1 cellular context compared by ENCODE assay signal in genomic region chr2:190179754-190180312, GRCh38.
A peak's percentile ranks its signal among the peaks of the same experiment; 100 is the strongest.
TF ChIP-seq lines count a peak whose summit lies in the region.

No MANE protein-coding gene starts in this region.

TF ChIP-seq in HepG2, 621 proteins besides CTCF, POLR2A, EP300 and RAD21 (continued from another document and continues in another):
- 0 out of 2 replicates have a peak, but pooled peaks have one; percentile 19 for TF ChIP-seq TIGD3 (CRISPR knock-in tag; IDR thresholded peaks at IDR 0.05; ENCODE audit: borderline replicate concordance)
- TF ChIP-seq IRX3 (CRISPR knock-in tag; IDR thresholded peaks at IDR 0.05; ENCODE audit: borderline replicate concordance, low read depth) = 0 out of 2 replicates have a peak, but pooled peaks have one; percentile 13
- TF ChIP-seq HMG20A (CRISPR knock-in tag; IDR thresholded peaks at IDR 0.05; ENCODE audit: borderline replicate concordance) = no peak
- no peak; the same call in 1 of the 2 replicates for TF ChIP-seq BRF2 (CRISPR knock-in tag; IDR thresholded peaks at IDR 0.05)
- TF ChIP-seq ZNF652 (CRISPR knock-in tag; IDR thresholded peaks at IDR 0.05; ENCODE audit: borderline replicate concordance, low read depth) = no peak
- TF ChIP-seq ZNF224 (CRISPR knock-in tag; IDR thresholded peaks at IDR 0.05) = no peak
- no peak for TF ChIP-seq NR2F6 (IDR thresholded peaks at IDR 0.05)
- TF ChIP-seq NR2F6 (CRISPR knock-in tag; IDR thresholded peaks at IDR 0.05) = peak; percentile 52; the same call in 1 of the 2 replicates
- no peak for TF ChIP-seq FOXO1 (CRISPR knock-in tag; IDR thresholded peaks at IDR 0.05)
- no peak for TF ChIP-seq KDM5B (CRISPR knock-in tag; IDR thresholded peaks at IDR 0.05; ENCODE audit: borderline replicate concordance)
- TF ChIP-seq NFATC3 (CRISPR knock-in tag; IDR thresholded peaks at IDR 0.05) = no peak
- TF ChIP-seq ZNF574 (CRISPR knock-in tag; IDR thresholded peaks at IDR 0.05) = no peak
- no peak for TF ChIP-seq CENPX (CRISPR knock-in tag; IDR thresholded peaks at IDR 0.05)
- TF ChIP-seq ZBTB40 (IDR thresholded peaks at IDR 0.05) = no peak
- TF ChIP-seq ZBTB40 (CRISPR knock-in tag; IDR thresholded peaks at IDR 0.05) = no peak
- no peak for TF ChIP-seq FOXK2 (IDR thresholded peaks at IDR 0.05)
- no peak for TF ChIP-seq HMGXB3 (CRISPR knock-in tag; IDR thresholded peaks at IDR 0.05; ENCODE audit: borderline replicate concordance)
- peak; percentile 85; the same call in 1 of the 2 replicates for TF ChIP-seq ZNF710 (CRISPR knock-in tag; IDR thresholded peaks at IDR 0.05; ENCODE audit: borderline replicate concordance)
- no peak for TF ChIP-seq XBP1 (CRISPR knock-in tag; IDR thresholded peaks at IDR 0.05)
- TF ChIP-seq SAP130 (CRISPR knock-in tag; IDR thresholded peaks at IDR 0.05; ENCODE audit: low read depth) = peak; percentile 69; the same call in 1 of the 2 replicates
- no peak for TF ChIP-seq XRCC5 (optimal IDR thresholded peaks at IDR 0.05; ENCODE audit: low read length)
- TF ChIP-seq ZNF629 (CRISPR knock-in tag; conservative IDR thresholded peaks at IDR 0.05) = peak; percentile 68; the same call in 1 of the 2 replicates
- TF ChIP-seq ZNF558 (CRISPR knock-in tag; IDR thresholded peaks at IDR 0.05; ENCODE audit: borderline replicate concordance) = no peak
- no peak for TF ChIP-seq ZNF761 (CRISPR knock-in tag; conservative IDR thresholded peaks at IDR 0.05)
- peak; percentile 89; the same call in 1 of the 2 replicates for TF ChIP-seq ZNF512B (CRISPR knock-in tag; IDR thresholded peaks at IDR 0.05; ENCODE audit: borderline replicate concordance)
- TF ChIP-seq RARA (CRISPR knock-in tag; IDR thresholded peaks at IDR 0.05) = no peak
- TF ChIP-seq ZNF18 (CRISPR knock-in tag; IDR thresholded peaks at IDR 0.05; ENCODE audit: insufficient replicate concordance) = no peak
- no peak for TF ChIP-seq HMG20B (CRISPR knock-in tag; conservative IDR thresholded peaks at IDR 0.05)
- no peak for TF ChIP-seq GATAD2A (CRISPR knock-in tag; IDR thresholded peaks at IDR 0.05)
